In the genomic region with DNA sequence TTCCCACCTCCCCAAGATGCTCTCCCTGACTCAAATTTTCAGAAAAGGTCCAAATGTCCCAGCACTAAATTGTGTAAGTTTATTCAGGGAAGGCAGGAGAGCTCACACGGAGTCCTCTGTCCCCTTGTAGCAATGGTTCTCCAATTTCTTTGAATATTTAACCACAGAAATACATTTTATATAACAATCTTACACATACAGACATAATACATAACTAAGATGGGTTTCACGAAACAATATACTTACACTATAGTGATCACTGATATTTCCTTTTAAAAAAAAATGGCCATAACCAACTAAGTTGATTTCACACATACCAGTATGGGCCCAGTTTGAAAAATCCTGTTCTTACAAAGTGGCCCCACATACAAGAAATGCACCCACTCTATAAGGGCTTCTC, we compare ENCODE assay signal across 1 cellular context. TPM values are rescaled to one million over a fixed set of nuclear protein-coding genes. Genes with fewer than 3 reads are reported as not detected.
"Had no signal": no experiment of that assay in that cellular context is flagged by ENCODE, and none has a peak within 500 bp of the region (broad histone marks: within the 10 kb centered on the region; RNA-seq: fewer than 3 reads in every experiment).

A gene (minus strand): TSS at position 101 of the 400 bp plus-strand sequence. CDS start 832 bp downstream, outside the sequence.

RNA-seq across cellular contexts. Expression of the gene that starts here (rescaled TPM):
- total RNA-seq: G401 had no signal
